ENCODE assay signal across 25 cellular contexts in genomic region chr2:26610504-26611335, GRCh38. TPM values are rescaled to one million over a fixed set of nuclear protein-coding genes. Genes with fewer than 3 reads are reported as not detected.
DNase-seq lines count a peak whose midpoint lies in the region; ATAC-seq and TF ChIP-seq lines count a peak whose summit lies in the region.
"Had no signal": no experiment of that assay in that cellular context is flagged by ENCODE, and none has a peak within 500 bp of the region (broad histone marks: within the 10 kb centered on the region; RNA-seq: fewer than 3 reads in every experiment).

No MANE protein-coding gene starts in this region.

- no peak overlapping the region for H3T11ph ChIP-seq in H9 (ENCODE audit: low read length)

- H2BK20ac ChIP-seq in H9 (ENCODE audit: low read depth, low read length, poor library complexity, severe bottlenecking) = no peak overlapping the region

- H3K4me1 Mint-ChIP-seq in activated CD8-positive, alpha-beta memory T cell treated with anti-CD3 and anti-CD28 coated beads, Interleukin-2, amount 10 ng/mL, durations not matched to agents 7 days and 5 days = no peaks in the 10 kb centered on the region
- peaks cover 81% of the 10 kb centered on the region for H3K4me1 Mint-ChIP-seq in brain
- peaks cover 20 to 28% (median 23%) of the 10 kb centered on the region in 3 donors for H3K4me1 Mint-ChIP-seq in naive B cell
- H3K4me1 Mint-ChIP-seq in H9 = peaks cover 17 to 40% of the 10 kb centered on the region in 2 experiments

- peak overlapping the region; percentile 89 for H3K27ac ChIP-seq in thymus (ENCODE audit: low read depth)
- H3K27ac ChIP-seq in H9 (ENCODE audit: insufficient read length, low read depth, low read length) = no peak overlapping the region
- H3K27ac ChIP-seq: brain microvascular endothelial cell, colonic mucosa, heart left ventricle, neutrophil, tibial artery had no signal

- no peak overlapping the region for H2BK120ac ChIP-seq in H9 (ENCODE audit: low read depth, low read length, poor library complexity, severe bottlenecking)

- H3K23ac ChIP-seq in H9 (ENCODE audit: insufficient read length, low read depth, low read length) = no peak overlapping the region

- no peak overlapping the region for H3K4me2 ChIP-seq in H9 (ENCODE audit: insufficient read depth, insufficient read length, low read length)

- no peaks in the 10 kb centered on the region for H3K79me1 ChIP-seq in H9 (ENCODE audit: insufficient read depth, low read depth, low read length, poor library complexity, severe bottlenecking)

- H3K36me3 Mint-ChIP-seq in activated CD8-positive, alpha-beta memory T cell treated with anti-CD3 and anti-CD28 coated beads, Interleukin-2, amount 10 ng/mL, durations not matched to agents 7 days and 5 days = no peaks in the 10 kb centered on the region
- no peaks in the 10 kb centered on the region for H3K36me3 Mint-ChIP-seq in brain
- H3K36me3 Mint-ChIP-seq in naive B cell = no peaks in the 10 kb centered on the region
- no peaks in the 10 kb centered on the region for H3K36me3 Mint-ChIP-seq in H9 (ENCODE audit: insufficient read depth in 1 of 3, low read depth in 3 of 3)
- H3K36me3 Mint-ChIP-seq: activated naive CD4-positive, alpha-beta T cell treated with anti-CD3 and anti-CD28 coated beads, Interleukin-2, amount 50 U/mL, for 72 hours; stimulated activated naive B cell treated with anti-CD40 and anti-IgM and Interleukin-4, amounts not matched to agents 10 μg/mL and 1 μg/mL and 100 μg/mL, for 72 hours had no signal

- no peaks in the 10 kb centered on the region for H3K36me3 ChIP-seq in thymus (ENCODE audit: control insufficient read depth, insufficient read depth)
- H3K36me3 ChIP-seq: brain microvascular endothelial cell, colonic mucosa, heart left ventricle, neutrophil, tibial artery had no signal

- H4K8ac ChIP-seq in H9 (replicated peaks; ENCODE audit: insufficient read length, low read depth, low read length) = no peak overlapping the region

- H4K5ac ChIP-seq in H9 (ENCODE audit: insufficient read length, low read depth, low read length) = no peak overlapping the region

- H3K9me3 ChIP-seq in thymus (ENCODE audit: control insufficient read depth) (no peaks in the 10 kb centered on the region), H9 (ENCODE audit: control insufficient read depth, low read depth, low read length) (no peaks in the 10 kb centered on the region)
- H3K9me3 ChIP-seq: colonic mucosa, heart left ventricle, neutrophil, tibial artery had no signal

- H3K23me2 ChIP-seq in H9 (ENCODE audit: insufficient read length, low read depth, low read length, poor library complexity, severe bottlenecking) = no peaks in the 10 kb centered on the region

- peaks cover 33% of the 10 kb centered on the region for H3K27me3 Mint-ChIP-seq in activated CD8-positive, alpha-beta memory T cell treated with anti-CD3 and anti-CD28 coated beads, Interleukin-2, amount 10 ng/mL, durations not matched to agents 7 days and 5 days
- H3K27me3 Mint-ChIP-seq in brain (no peaks in the 10 kb centered on the region), naive B cell (peaks cover 0 to 15% (median 0%) of the 10 kb centered on the region in 3 donors), H9 (ENCODE audit: low read depth) (peaks cover 31% of the 10 kb centered on the region)
- H3K27me3 Mint-ChIP-seq: stimulated activated naive B cell treated with anti-CD40 and anti-IgM and Interleukin-4, amounts not matched to agents 10 μg/mL and 1 μg/mL and 100 μg/mL, for 72 hours had no signal

- no peak overlapping the region for H2AFZ ChIP-seq in H9 (ENCODE audit: low read length)

- H2BK12ac ChIP-seq in H9 (ENCODE audit: insufficient read length, low read depth, low read length) = no peak overlapping the region

- no peaks in the 10 kb centered on the region for H4K20me1 ChIP-seq in H9 (ENCODE audit: control insufficient read depth, insufficient read depth, insufficient read length)

- no peak overlapping the region for H2BK5ac ChIP-seq in H9 (ENCODE audit: insufficient read length, low read length)

- H2BK15ac ChIP-seq in H9 (ENCODE audit: low read depth, low read length) = no peak overlapping the region

- H3K9me3 Mint-ChIP-seq in activated CD8-positive, alpha-beta memory T cell treated with anti-CD3 and anti-CD28 coated beads, Interleukin-2, amount 10 ng/mL, durations not matched to agents 7 days and 5 days (ENCODE audit: low read depth) = no peaks in the 10 kb centered on the region
- peaks cover 0 to 5% (median 0%) of the 10 kb centered on the region in 5 experiments for H3K9me3 Mint-ChIP-seq in brain
- H3K9me3 Mint-ChIP-seq in naive B cell = peaks cover 0 to 2% (median 0%) of the 10 kb centered on the region in 7 donors
- no peaks in the 10 kb centered on the region for H3K9me3 Mint-ChIP-seq in H9
- H3K9me3 Mint-ChIP-seq: activated CD4-positive, alpha-beta T cell treated with anti-CD3 and anti-CD28 coated beads, Interleukin-2, amount 10 ng/mL, durations not matched to agents 24 days and 14 days; activated naive CD4-positive, alpha-beta T cell treated with anti-CD3 and anti-CD28 coated beads, Interleukin-2, amount 50 U/mL, for 72 hours; stimulated activated naive B cell treated with anti-CD40 and anti-IgM and Interleukin-4, amounts not matched to agents 10 μg/mL and 1 μg/mL and 100 μg/mL, for 72 hours had no signal

- ATAC-seq in activated CD8-positive, alpha-beta memory T cell treated with anti-CD3 and anti-CD28 coated beads, Interleukin-2, amount 10 ng/mL, durations not matched to agents 7 days and 5 days = no peak
- no peak for ATAC-seq in naive B cell (ENCODE audit: low read depth in 2 of 2)
- ATAC-seq: heart left ventricle, right cardiac atrium had no signal

- no peak overlapping the region for H3K18ac ChIP-seq in H9 (ENCODE audit: insufficient read length, low read depth, low read length)

- no peak overlapping the region for H3K4me3 Mint-ChIP-seq in activated CD8-positive, alpha-beta memory T cell treated with anti-CD3 and anti-CD28 coated beads, Interleukin-2, amount 10 ng/mL, durations not matched to agents 7 days and 5 days
- peak overlapping the region in 1 of 5 experiments; percentile 52 for H3K4me3 Mint-ChIP-seq in brain
- peak overlapping the region in 4 of 8 donors; percentile 11 to 89 (median 69) for H3K4me3 Mint-ChIP-seq in naive B cell
- no peak overlapping the region for H3K4me3 Mint-ChIP-seq in H9
- H3K4me3 Mint-ChIP-seq: activated CD4-positive, alpha-beta T cell treated with anti-CD3 and anti-CD28 coated beads, Interleukin-2, amount 10 ng/mL, durations not matched to agents 24 days and 14 days had no signal

- WGBS in thymus = 91% methylated on average over 7 of the region's 7 CpGs
- no CpG with 5 or more reads among the region's 7 CpGs for WGBS in H9 (ENCODE audit: extremely low coverage, insufficient read length, low lambda C conversion rate)

- no peak overlapping the region for H3K4ac ChIP-seq in H9 (ENCODE audit: low read depth, low read length)

- no peak overlapping the region for H3K9ac ChIP-seq in H9 (ENCODE audit: extremely low read depth, insufficient read length, low read length)

- peak; percentile 38 for DNase-seq in activated CD8-positive, alpha-beta memory T cell treated with anti-CD3 and anti-CD28 coated beads for 24 hours
- no peak for DNase-seq in activated CD8-positive, alpha-beta memory T cell treated with anti-CD3 and anti-CD28 coated beads, Interleukin-2, amount 10 ng/mL, durations not matched to agents 7 days and 5 days
- no peak for DNase-seq in naive B cell
- DNase-seq in HT-29 (ENCODE audit: low spot score) = no peak
- no peak for DNase-seq in activated CD4-positive, alpha-beta T cell treated with anti-CD3 and anti-CD28 coated beads for 4 hours
- DNase-seq in H9 = no peak
- DNase-seq: 8988T; activated T-cell treated with anti-CD3 and anti-CD28 coated beads for 4 hours; brain microvascular endothelial cell; colonic mucosa; GDM1; GOT3; islet precursor cell; NCI-H526; right cardiac atrium; stimulated activated naive B cell treated with anti-CD40 and anti-IgM and Interleukin-4, amounts not matched to agents 10 μg/mL and 1 μg/mL and 100 μg/mL, for 72 hours had no signal

- no peak overlapping the region for H3K4me3 ChIP-seq in thymus (ENCODE audit: low read length)
- H3K4me3 ChIP-seq: colonic mucosa, heart left ventricle, tibial artery had no signal

- H3K79me2 ChIP-seq in H9 (ENCODE audit: insufficient read depth, low read length) = no peaks in the 10 kb centered on the region

- H3K4me1 ChIP-seq in thymus (ENCODE audit: control insufficient read depth, insufficient read depth, low read length) (peaks cover 42% of the 10 kb centered on the region), H9 (ENCODE audit: insufficient read depth, low read length) (no peaks in the 10 kb centered on the region)
- H3K4me1 ChIP-seq: colonic mucosa had no signal

- no peak overlapping the region for H2AK5ac ChIP-seq in H9 (ENCODE audit: insufficient read length, low read length)

- H3K27me3 ChIP-seq in thymus (ENCODE audit: control insufficient read depth, insufficient read depth) (no peaks in the 10 kb centered on the region), H9 (ENCODE audit: insufficient read depth, low read length) (no peaks in the 10 kb centered on the region)
- H3K27me3 ChIP-seq: colonic mucosa, tibial artery had no signal

- TF ChIP-seq CTCF in brain (conservative IDR thresholded peaks at IDR 0.05) (no peak), H9 (conservative IDR thresholded peaks at IDR 0.05) (no peak)

- no peak overlapping the region for H3K56ac ChIP-seq in H9 (ENCODE audit: insufficient read length, low read depth, low read length)

- H3K27ac Mint-ChIP-seq in activated CD8-positive, alpha-beta memory T cell treated with anti-CD3 and anti-CD28 coated beads, Interleukin-2, amount 10 ng/mL, durations not matched to agents 7 days and 5 days = no peak overlapping the region
- H3K27ac Mint-ChIP-seq in brain = peak overlapping the region in 4 of 5 experiments; percentile 29 to 72 (median 60)
- peak overlapping the region in 4 of 6 donors; percentile 53 to 94 (median 77) for H3K27ac Mint-ChIP-seq in naive B cell
- no peak overlapping the region for H3K27ac Mint-ChIP-seq in H9
- H3K27ac Mint-ChIP-seq: activated CD4-positive, alpha-beta T cell treated with anti-CD3 and anti-CD28 coated beads, Interleukin-2, amount 10 ng/mL, durations not matched to agents 24 days and 14 days; activated naive CD4-positive, alpha-beta T cell treated with anti-CD3 and anti-CD28 coated beads, Interleukin-2, amount 50 U/mL, for 72 hours had no signal

- H3K14ac ChIP-seq in H9 (ENCODE audit: insufficient read depth, low read length) = no peak overlapping the region

- CTCF ChIA-PET in activated CD8-positive, alpha-beta memory T cell treated with anti-CD3 and anti-CD28 coated beads, Interleukin-2, amount 10 ng/mL, durations not matched to agents 7 days and 5 days (lab: Charles Lee) = no interaction called here

- H4K91ac ChIP-seq in H9 (ENCODE audit: insufficient read length, low read depth, low read length) = no peak overlapping the region

RNA-seq across cellular contexts. Expression of gene CIB4, which starts 30.4 kb away (rescaled TPM):
- not detected for total RNA-seq in activated CD8-positive, alpha-beta memory T cell treated with anti-CD3 and anti-CD28 coated beads, Interleukin-2, amount 10 ng/mL, durations not matched to agents 7 days and 5 days
- polyA plus RNA-seq in brain (ENCODE audit: insufficient read depth, low read depth, low replicate concordance) (not detected), naive B cell (ENCODE audit: low read depth in 6 of 6) (not detected), thymus (not detected)
- not detected in 2 replicates for total RNA-seq in HT-29 (2014; rRNA removed; shearing (Covaris generic))
- total RNA-seq in H9 (2021) = not detected in 2 replicates
- total RNA-seq: activated CD4-positive, alpha-beta T cell treated with anti-CD3 and anti-CD28 coated beads, Interleukin-2, amount 10 ng/mL, durations not matched to agents 24 days and 14 days; activated naive CD4-positive, alpha-beta T cell treated with anti-CD3 and anti-CD28 coated beads, Interleukin-2, amount 50 U/mL, for 72 hours; colonic mucosa; heart left ventricle; LHCN-M2; right cardiac atrium had no signal
- polyA plus RNA-seq: BJ, heart left ventricle, right cardiac atrium had no signal

Comparison
In these comparisons a context has a peak if more than half of its experiments do, and no peak if none do; other contexts are left out.
1. H3K27ac Mint-ChIP-seq: peak in brain (4 of 5) and naive B cell (4 of 6); none in activated CD8-positive, alpha-beta memory T cell treated with anti-CD3 and anti-CD28 coated beads, Interleukin-2, amount 10 ng/mL, durations not matched to agents 7 days and 5 days (single experiment) and H9 (0 of 3).